Comparison of ENCODE assay signal across 7 cellular contexts in the genomic region with DNA sequence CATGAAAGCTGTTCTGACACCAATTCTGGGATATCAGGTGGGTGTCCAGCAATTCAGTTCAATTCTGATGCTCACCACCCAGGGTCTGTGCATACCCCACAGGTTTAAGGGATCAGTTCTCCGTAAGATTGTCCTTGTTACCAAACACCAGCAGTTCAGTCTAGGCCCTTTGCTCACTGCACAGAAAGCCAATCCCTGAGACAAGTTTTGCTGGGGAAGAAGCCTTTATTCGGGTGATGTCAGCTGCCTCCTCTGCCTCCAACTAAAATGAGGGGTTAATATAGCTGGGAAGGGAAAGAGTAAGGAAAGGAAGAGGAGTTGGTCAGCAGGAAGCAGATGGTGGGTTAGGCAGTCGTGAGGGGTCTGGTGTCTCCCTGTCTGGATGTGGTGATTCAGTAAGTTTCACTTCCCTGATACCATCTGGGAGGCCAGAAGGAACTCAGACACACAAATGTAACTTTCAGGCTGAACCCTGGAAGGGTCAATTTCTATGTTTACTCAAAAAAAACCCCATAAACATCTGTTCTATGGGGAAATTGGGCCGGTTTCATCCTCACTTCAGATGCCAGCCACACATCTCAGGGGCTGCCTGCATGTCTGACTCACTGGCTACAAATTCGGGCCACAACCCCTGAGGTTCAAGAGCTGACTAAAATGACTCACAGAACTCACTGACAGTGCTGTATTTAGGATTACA.
A peak's percentile ranks its signal among the peaks of the same experiment; 100 is the strongest.
DNase-seq lines count a peak whose midpoint lies in the region; ATAC-seq and TF ChIP-seq lines count a peak whose summit lies in the region.

No MANE protein-coding gene starts in this region.

- no peak overlapping the region for H3K4me3 Mint-ChIP-seq in stimulated activated effector memory CD8-positive, alpha-beta T cell treated with anti-CD3 and anti-CD28 coated beads, Interleukin-12 subunit alpha, Interleukin-12 subunit beta, amount 100 ng/mL, for 72 hours
- no peak overlapping the region for H3K4me3 Mint-ChIP-seq in activated naive CD8-positive, alpha-beta T cell treated with anti-CD3 and anti-CD28 coated beads for 36 hours

- H3K4me1 Mint-ChIP-seq in stimulated activated effector memory CD8-positive, alpha-beta T cell treated with anti-CD3 and anti-CD28 coated beads, Interleukin-12 subunit alpha, Interleukin-12 subunit beta, amount 100 ng/mL, for 72 hours, result peaks cover 6% of the 10 kb centered on the region
- H3K4me1 Mint-ChIP-seq in activated naive CD8-positive, alpha-beta T cell treated with anti-CD3 and anti-CD28 coated beads for 36 hours, result no peaks in the 10 kb centered on the region

- no peaks in the 10 kb centered on the region for H3K9me3 Mint-ChIP-seq in stimulated activated effector memory CD8-positive, alpha-beta T cell treated with anti-CD3 and anti-CD28 coated beads, Interleukin-12 subunit alpha, Interleukin-12 subunit beta, amount 100 ng/mL, for 72 hours
- H3K9me3 Mint-ChIP-seq in activated naive CD8-positive, alpha-beta T cell treated with anti-CD3 and anti-CD28 coated beads for 36 hours, result no peaks in the 10 kb centered on the region

- H3K27ac Mint-ChIP-seq in stimulated activated effector memory CD8-positive, alpha-beta T cell treated with anti-CD3 and anti-CD28 coated beads, Interleukin-12 subunit alpha, Interleukin-12 subunit beta, amount 100 ng/mL, for 72 hours, result no peak overlapping the region
- H3K27ac Mint-ChIP-seq in activated naive CD8-positive, alpha-beta T cell treated with anti-CD3 and anti-CD28 coated beads for 36 hours, result no peak overlapping the region

- no peaks in the 10 kb centered on the region for H4K20me1 ChIP-seq in fibroblast of lung (ENCODE audit: control insufficient read depth, extremely low read depth, insufficient read depth, low read length)

- DNase-seq in M059J (ENCODE audit: low read depth) (peak; percentile 92), fibroblast of lung (ENCODE audit: low read depth in 2 of 2) (peak; percentile 82 to 97), GM20000 (ENCODE audit: low spot score) (no peak), NCI-H2081 treated with DMSO at 0.1 percent for 48 hours (lab: John Stamatoyannopoulos, UW) (no peak)
- DNase-seq in stimulated activated effector memory CD8-positive, alpha-beta T cell treated with anti-CD3 and anti-CD28 coated beads, Interleukin-12 subunit alpha, Interleukin-12 subunit beta, amount 100 ng/mL, for 72 hours (ENCODE audit: low spot score in 2 of 2), result no peak
- DNase-seq in activated naive CD8-positive, alpha-beta T cell treated with anti-CD3 and anti-CD28 coated beads for 36 hours, result no peak

- no peaks in the 10 kb centered on the region for H3K27me3 ChIP-seq in fibroblast of lung (ENCODE audit: control insufficient read depth, insufficient read depth, low read length)

- H3K27ac ChIP-seq in fibroblast of lung (ENCODE audit: insufficient read depth, low read length), result no peak overlapping the region

- no peak overlapping the region for H3K4me2 ChIP-seq in fibroblast of lung (ENCODE audit: extremely low read depth, insufficient read depth, low read length)

- H2AFZ ChIP-seq in fibroblast of lung (ENCODE audit: low read length), result no peak overlapping the region

- peaks cover 2% of the 10 kb centered on the region for H3K4me1 ChIP-seq in fibroblast of lung (ENCODE audit: control insufficient read depth, extremely low read depth, insufficient read depth, low read length)

- H3K4me3 ChIP-seq in fibroblast of lung (replicated peaks in 1 of 4; ENCODE audit: control extremely low read depth in 1 of 4, insufficient read depth in 1 of 4, low read depth in 3 of 4, low read length in 4 of 4), result no peak overlapping the region

- no peaks in the 10 kb centered on the region for H3K79me2 ChIP-seq in fibroblast of lung (ENCODE audit: control insufficient read depth, insufficient read depth, low read length)

- no peak for TF ChIP-seq CTCF in fibroblast of lung (conservative IDR thresholded peaks at IDR 0.05 in 1 of 2, IDR thresholded peaks at IDR 0.05 in 1 of 2; ENCODE audit: low read depth in 1 of 2, low read length in 2 of 2)
- TF ChIP-seq CTCF in GM20000 (IDR thresholded peaks at IDR 0.05; ENCODE audit: extremely low read depth, missing control alignments), result no peak

- no peaks in the 10 kb centered on the region for H3K36me3 ChIP-seq in fibroblast of lung (ENCODE audit: control insufficient read depth, insufficient read depth, low read length)

- H3K9me3 ChIP-seq in fibroblast of lung (ENCODE audit: control insufficient read depth, insufficient read depth, low read depth, low read length), result no peaks in the 10 kb centered on the region

- ATAC-seq in GM19463 (IDR thresholded peaks at IDR 0.05; ENCODE audit: unreplicated experiment), result peak; percentile 67
- ATAC-seq in stimulated activated effector memory CD8-positive, alpha-beta T cell treated with anti-CD3 and anti-CD28 coated beads, Interleukin-12 subunit alpha, Interleukin-12 subunit beta, amount 100 ng/mL, for 72 hours, result peak; percentile 75

- peaks cover 12% of the 10 kb centered on the region for H3K27me3 Mint-ChIP-seq in activated naive CD8-positive, alpha-beta T cell treated with anti-CD3 and anti-CD28 coated beads for 36 hours

- no peaks in the 10 kb centered on the region for H3K36me3 Mint-ChIP-seq in stimulated activated effector memory CD8-positive, alpha-beta T cell treated with anti-CD3 and anti-CD28 coated beads, Interleukin-12 subunit alpha, Interleukin-12 subunit beta, amount 100 ng/mL, for 72 hours
- no peaks in the 10 kb centered on the region for H3K36me3 Mint-ChIP-seq in activated naive CD8-positive, alpha-beta T cell treated with anti-CD3 and anti-CD28 coated beads for 36 hours

- H3K9ac ChIP-seq in fibroblast of lung (ENCODE audit: insufficient read depth, low read length), result no peak overlapping the region

Comparison
In these comparisons a context has a peak if more than half of its experiments do, and no peak if none do; other contexts are left out.
1. DNase-seq: peak in M059J (single experiment) and fibroblast of lung (2 of 2); none in stimulated activated effector memory CD8-positive, alpha-beta T cell treated with anti-CD3 and anti-CD28 coated beads, Interleukin-12 subunit alpha, Interleukin-12 subunit beta, amount 100 ng/mL, for 72 hours (0 of 2), GM20000 (single experiment), NCI-H2081 treated with DMSO at 0.1 percent for 48 hours (single experiment) and activated naive CD8-positive, alpha-beta T cell treated with anti-CD3 and anti-CD28 coated beads for 36 hours (single experiment).